14 cellular contexts compared by ENCODE assay signal in genomic region chr9:8351431-8351830, GRCh38.
DNase-seq lines count a peak whose midpoint lies in the region; ATAC-seq lines count a peak whose summit lies in the region.
"Had no signal": no experiment of that assay in that cellular context is flagged by ENCODE, and none has a peak within 500 bp of the region (broad histone marks: within the 10 kb centered on the region; RNA-seq: fewer than 3 reads in every experiment).

No MANE protein-coding gene starts in this region.

- H3K27ac Mint-ChIP-seq in activated naive CD4-positive, alpha-beta T cell treated with anti-CD3 and anti-CD28 coated beads, Interleukin-2, amount 50 U/mL, for 72 hours = no peak overlapping the region
- H3K27ac Mint-ChIP-seq: CD4-positive, alpha-beta T cell had no signal

- no peak for ATAC-seq in activated naive CD4-positive, alpha-beta T cell treated with anti-CD3 and anti-CD28 coated beads, Interleukin-2, amount 50 U/mL, for 72 hours
- ATAC-seq in GM21786 (IDR thresholded peaks at IDR 0.05; ENCODE audit: unreplicated experiment) = no peak
- ATAC-seq: A549, GM12878 had no signal

- in situ Hi-C loops in G401 (cut with HindIII; ENCODE audit: low sequenced_read_pairs) = no loop called here

- no peaks in the 10 kb centered on the region for H3K36me3 Mint-ChIP-seq in activated naive CD4-positive, alpha-beta T cell treated with anti-CD3 and anti-CD28 coated beads, Interleukin-2, amount 50 U/mL, for 72 hours

- peak; percentile 0 for DNase-seq in NCI-H1694 (lab: John Stamatoyannopoulos, UW)
- DNase-seq in NCI-H1694 treated with DMSO at 0.1 percent for 48 hours (lab: John Stamatoyannopoulos, UW) = no peak
- peak; percentile 70 for DNase-seq in G401 (ENCODE audit: low spot score)
- peak; percentile 1 for DNase-seq in SK-N-DZ (ENCODE audit: low spot score)
- DNase-seq in NAMALWA (ENCODE audit: low spot score) = no peak
- DNase-seq in activated naive CD4-positive, alpha-beta T cell treated with anti-CD3 and anti-CD28 coated beads, Interleukin-2, amount 50 U/mL, for 72 hours (ENCODE audit: low spot score in 2 of 2) = no peak
- DNase-seq: AML-193; Caco-2; CD4-positive, alpha-beta T cell; DMS79 treated with DMSO at 0.1 percent for 48 hours; GM23248 had no signal

- no peaks in the 10 kb centered on the region for H3K9me3 Mint-ChIP-seq in activated naive CD4-positive, alpha-beta T cell treated with anti-CD3 and anti-CD28 coated beads, Interleukin-2, amount 50 U/mL, for 72 hours
- H3K9me3 Mint-ChIP-seq: CD4-positive, alpha-beta T cell had no signal

Comparison
In these comparisons a context has a peak if more than half of its experiments do, and no peak if none do; other contexts are left out.
1. DNase-seq: peak in NCI-H1694 (single experiment), G401 (single experiment) and SK-N-DZ (single experiment); none in NCI-H1694 treated with DMSO at 0.1 percent for 48 hours (single experiment), NAMALWA (single experiment) and activated naive CD4-positive, alpha-beta T cell treated with anti-CD3 and anti-CD28 coated beads, Interleukin-2, amount 50 U/mL, for 72 hours (0 of 2).